In the genomic region with DNA sequence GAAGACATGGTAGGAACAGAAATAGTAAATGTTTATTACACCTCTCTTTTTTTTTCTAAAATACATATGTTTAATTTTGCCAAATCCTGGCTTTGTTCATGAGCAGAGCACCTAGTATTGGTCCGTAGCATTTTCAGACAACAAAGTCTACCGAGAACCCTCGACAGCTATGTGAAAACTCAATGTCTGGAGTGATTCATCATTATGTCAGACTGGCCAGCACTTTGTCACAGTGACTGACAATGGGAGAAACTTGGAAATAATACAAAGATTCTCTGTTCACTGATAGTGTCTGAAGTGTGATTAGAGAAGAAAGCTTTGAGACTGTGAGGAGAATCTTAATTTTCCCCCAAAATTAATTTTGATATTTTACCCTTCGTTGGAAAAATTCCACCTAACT, we compare ENCODE assay signal across 25 cellular contexts.
DNase-seq lines count a peak whose midpoint lies in the region; ATAC-seq and TF ChIP-seq lines count a peak whose summit lies in the region.
"Had no signal": no experiment of that assay in that cellular context is flagged by ENCODE, and none has a peak within 500 bp of the region (broad histone marks: within the 10 kb centered on the region; RNA-seq: fewer than 3 reads in every experiment).

No MANE protein-coding gene starts in this region.

- intact Hi-C loops in MCF 10A (cut with micrococcal nuclease) (no loop called here), breast epithelium (cut with DNase I; ENCODE audit: low total_unique reads) (no loop called here)

- in situ Hi-C loops in brain microvascular endothelial cell (cut with HindIII; ENCODE audit: low pct_ligation_motif_present, low sequenced_read_pairs): no loop called here

- TF ChIP-seq POLR2A in breast epithelium (IDR thresholded peaks at IDR 0.05): no peak

- H3K4me3 Mint-ChIP-seq in MCF 10A (ENCODE audit: unreplicated experiment): no peak overlapping the region
- H3K4me3 Mint-ChIP-seq: activated CD4-positive, alpha-beta memory T cell treated with anti-CD3 and anti-CD28 coated beads for 36 hours; HFFc6; IgD-negative memory B cell; stimulated activated naive CD8-positive, alpha-beta T cell treated with anti-CD3 and anti-CD28 coated beads, Interleukin-15, amount 100 ng/mL, for 72 hours; T-helper 2 cell treated with Interferon-gamma antibody and Interleukin-4, amounts not matched to agents 5 μg/mL and 100 μg/mL, for 36 hours; type B pancreatic cell; WTC11 had no signal

- H3K4me3 ChIP-seq in breast epithelium (no peak overlapping the region), brain microvascular endothelial cell (ENCODE audit: low read depth, low read length) (no peak overlapping the region)
- H3K4me3 ChIP-seq: mucosa of descending colon had no signal

- DNase-seq in MCF 10A (ENCODE audit: unreplicated experiment) (peak; percentile 54), breast epithelium (ENCODE audit: low spot score in 2 of 2) (no peak), brain microvascular endothelial cell (peak; percentile 75), kidney glomerular epithelial cell (lab: John Stamatoyannopoulos, UW) (peak; percentile 28), dedifferentiated amniotic fluid mesenchymal stem cell (ENCODE audit: extremely low spot score) (no peak), NCI-H187 treated with DMSO at 0.1 percent for 48 hours (lab: John Stamatoyannopoulos, UW) (no peak)
- DNase-seq: 8988T; activated CD4-positive, alpha-beta memory T cell treated with anti-CD3 and anti-CD28 coated beads for 36 hours; activated gamma-delta T cell; BE2C; HFFc6; left ventricle myocardium superior; mucosa of descending colon; NCI-H774; OCI-M1; small intestine; stimulated activated CD4-positive, alpha-beta T cell treated with anti-CD3 and anti-CD28 coated beads, Interleukin-4, amount 100 ng/mL, for 1 hour; stimulated activated naive CD8-positive, alpha-beta T cell treated with anti-CD3 and anti-CD28 coated beads, Interleukin-15, amount 100 ng/mL, for 72 hours had no signal

- H3K36me3 ChIP-seq in breast epithelium (no peaks in the 10 kb centered on the region), brain microvascular endothelial cell (replicated peaks) (no peaks in the 10 kb centered on the region)
- H3K36me3 ChIP-seq: BE2C had no signal

- POLR2A ChIA-PET in MCF 10A (lab: Yijun Ruan, JAX): interaction anchor here (0.6 kb wide), 1 partner anchor 161 kb away, joined by 6 read pairs; no protein-coding TSS in a partner anchor

- H3K27me3 ChIP-seq in breast epithelium: no peaks in the 10 kb centered on the region
- no peaks in the 10 kb centered on the region for H3K27me3 ChIP-seq in brain microvascular endothelial cell (replicated peaks)
- H3K27me3 ChIP-seq: BE2C had no signal

- no peaks in the 10 kb centered on the region for H3K9me3 ChIP-seq in breast epithelium
- H3K9me3 ChIP-seq: BE2C, mucosa of descending colon had no signal

- no peak overlapping the region for H3K27ac Mint-ChIP-seq in MCF 10A (ENCODE audit: low read depth, unreplicated experiment)
- H3K27ac Mint-ChIP-seq: activated CD4-positive, alpha-beta memory T cell treated with anti-CD3 and anti-CD28 coated beads for 36 hours; HFFc6; IgD-negative memory B cell; progenitor cell of endocrine pancreas; stimulated activated naive CD8-positive, alpha-beta T cell treated with anti-CD3 and anti-CD28 coated beads, Interleukin-15, amount 100 ng/mL, for 72 hours; T-helper 2 cell treated with Interferon-gamma antibody and Interleukin-4, amounts not matched to agents 5 μg/mL and 100 μg/mL, for 36 hours; type B pancreatic cell; WTC11 had no signal

- H3K4me1 ChIP-seq in breast epithelium: no peaks in the 10 kb centered on the region
- H3K4me1 ChIP-seq: BE2C had no signal

- H3K9me3 Mint-ChIP-seq in MCF 10A (ENCODE audit: unreplicated experiment): no peaks in the 10 kb centered on the region
- H3K9me3 Mint-ChIP-seq: activated CD4-positive, alpha-beta memory T cell treated with anti-CD3 and anti-CD28 coated beads for 36 hours; HFFc6; IgD-negative memory B cell; stimulated activated naive CD8-positive, alpha-beta T cell treated with anti-CD3 and anti-CD28 coated beads, Interleukin-15, amount 100 ng/mL, for 72 hours; T-helper 2 cell treated with Interferon-gamma antibody and Interleukin-4, amounts not matched to agents 5 μg/mL and 100 μg/mL, for 36 hours had no signal

- ATAC-seq in GM18511 (IDR thresholded peaks at IDR 0.05; ENCODE audit: unreplicated experiment): no peak
- ATAC-seq in GM18909 (IDR thresholded peaks at IDR 0.05; ENCODE audit: poor library complexity, unreplicated experiment): no peak
- ATAC-seq: left ventricle myocardium superior; mucosa of descending colon; stimulated activated naive CD8-positive, alpha-beta T cell treated with anti-CD3 and anti-CD28 coated beads, Interleukin-15, amount 100 ng/mL, for 72 hours; WTC11 had no signal

- TF ChIP-seq CTCF in MCF 10A (IDR thresholded peaks at IDR 0.05; ENCODE audit: unreplicated experiment) (no peak), breast epithelium (IDR thresholded peaks at IDR 0.05) (no peak), brain microvascular endothelial cell (IDR thresholded peaks at IDR 0.05; ENCODE audit: low read depth, low read length, missing control alignments) (no peak)

- H3K36me3 Mint-ChIP-seq in MCF 10A (ENCODE audit: insufficient read depth, unreplicated experiment): no peaks in the 10 kb centered on the region
- H3K36me3 Mint-ChIP-seq: activated CD4-positive, alpha-beta memory T cell treated with anti-CD3 and anti-CD28 coated beads for 36 hours; IgD-negative memory B cell had no signal

- peaks cover 10% of the 10 kb centered on the region for H3K4me1 Mint-ChIP-seq in MCF 10A (ENCODE audit: insufficient read depth, unreplicated experiment)
- H3K4me1 Mint-ChIP-seq: IgD-negative memory B cell; stimulated activated naive CD8-positive, alpha-beta T cell treated with anti-CD3 and anti-CD28 coated beads, Interleukin-15, amount 100 ng/mL, for 72 hours; WTC11 had no signal

- no peaks in the 10 kb centered on the region for H3K27me3 Mint-ChIP-seq in MCF 10A (ENCODE audit: insufficient read depth, unreplicated experiment)
- H3K27me3 Mint-ChIP-seq: activated CD4-positive, alpha-beta memory T cell treated with anti-CD3 and anti-CD28 coated beads for 36 hours; IgD-negative memory B cell; progenitor cell of endocrine pancreas; stimulated activated naive CD8-positive, alpha-beta T cell treated with anti-CD3 and anti-CD28 coated beads, Interleukin-15, amount 100 ng/mL, for 72 hours; type B pancreatic cell had no signal

- CTCF ChIA-PET in MCF 10A (lab: Yijun Ruan, JAX): interaction anchor here (0.5 to 1.0 kb wide), 5 partner anchors 9 to 917 kb away, joined by 3 to 5 read pairs (median 4); no protein-coding TSS in a partner anchor

- H3K27ac ChIP-seq in breast epithelium: no peak overlapping the region
- no peak overlapping the region for H3K27ac ChIP-seq in brain microvascular endothelial cell

- BruUV-seq in MCF 10A (replicated peaks; lab: Mats Ljungman, UMichigan): no TSS peak

Comparison
In these comparisons a context has a peak if more than half of its experiments do, and no peak if none do; other contexts are left out.
1. DNase-seq: peak in MCF 10A (single experiment), brain microvascular endothelial cell (single experiment) and kidney glomerular epithelial cell (single experiment); none in breast epithelium (0 of 2), dedifferentiated amniotic fluid mesenchymal stem cell (single experiment) and NCI-H187 treated with DMSO at 0.1 percent for 48 hours (single experiment).